Comparison of ENCODE assay signal across 8 cellular contexts in the genomic region with DNA sequence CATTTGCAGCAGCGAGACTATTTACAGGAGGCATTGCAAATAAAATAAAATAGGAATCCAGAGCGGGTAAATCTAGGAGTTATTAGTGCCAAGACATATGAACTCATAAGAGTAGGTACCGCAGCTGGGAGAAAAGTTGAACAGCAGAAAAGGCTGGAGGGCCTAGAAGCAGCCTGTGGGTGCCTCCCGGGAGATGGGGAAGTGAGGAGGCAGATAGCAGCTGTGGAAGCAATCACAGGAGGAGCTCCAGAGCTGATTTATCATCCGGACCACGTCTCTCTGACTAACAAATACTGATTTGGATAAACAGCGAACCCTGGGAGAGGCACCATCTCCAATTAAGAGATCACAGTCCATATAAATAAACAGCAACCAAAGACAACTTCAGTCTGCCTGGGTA.
"Had no signal": no experiment of that assay in that cellular context is flagged by ENCODE, and none has a peak within 500 bp of the region (broad histone marks: within the 10 kb centered on the region; RNA-seq: fewer than 3 reads in every experiment).

No MANE protein-coding gene starts in this region.

- H3K4me3 Mint-ChIP-seq: H9, HFFc6 had no signal

- H3K4me1 ChIP-seq: HAP-1 had no signal

- H3K36me3 ChIP-seq: HAP-1 had no signal

- ATAC-seq: HCT116 had no signal

- H3K27ac ChIP-seq: GM23248 had no signal

- H3K27ac Mint-ChIP-seq: H9, HFFc6 had no signal

- H3K4me3 ChIP-seq: GM23248, HAP-1 had no signal

- H2AFZ ChIP-seq: GM23248 had no signal

- DNase-seq: GM23248, GOT3, H7, H9, HCEC 1CT, HFFc6 had no signal

- H3K9me3 Mint-ChIP-seq: H9, HFFc6 had no signal
